18 cellular contexts compared by ENCODE assay signal in genomic region chr6:13398421-13398994, GRCh38.
DNase-seq lines count a peak whose midpoint lies in the region; ATAC-seq and TF ChIP-seq lines count a peak whose summit lies in the region.
"Had no signal": no experiment of that assay in that cellular context is flagged by ENCODE, and none has a peak within 500 bp of the region (broad histone marks: within the 10 kb centered on the region; RNA-seq: fewer than 3 reads in every experiment).

No MANE protein-coding gene starts in this region.

- peaks cover 34% of the 10 kb centered on the region for H3K4me1 Mint-ChIP-seq in WTC11

- no peak overlapping the region for H3K9ac ChIP-seq in stomach smooth muscle (ENCODE audit: low read length in 2 of 2)

- H3K27me3 Mint-ChIP-seq in WTC11 (ENCODE audit: low read depth) = no peaks in the 10 kb centered on the region
- H3K27me3 Mint-ChIP-seq: activated naive CD8-positive, alpha-beta T cell had no signal

- intact Hi-C loops in Right ventricle myocardium superior (cut with DNase I) (loop anchor here (5.0 kb wide), 1 partner anchor 61 kb away; no protein-coding TSS in a partner anchor), cardiac septum (cut with DNase I) (no loop called here)

- peak overlapping the region; percentile 64 for H3K27ac ChIP-seq in stomach smooth muscle (ENCODE audit: low read length)
- no peak overlapping the region for H3K27ac ChIP-seq in coronary artery
- H3K27ac ChIP-seq: gastrocnemius medialis, testis had no signal

- POLR2A ChIA-PET in WTC11 (lab: Charles Lee) = no interaction called here

- H3K36me3 ChIP-seq in stomach smooth muscle (ENCODE audit: control insufficient read depth in 2 of 2, insufficient read depth in 2 of 2, low read length in 2 of 2) = no peaks in the 10 kb centered on the region
- H3K36me3 ChIP-seq: gastrocnemius medialis had no signal

- H3K4me1 ChIP-seq in stomach smooth muscle (ENCODE audit: control insufficient read depth, insufficient read depth, low read length) = peaks cover 32% of the 10 kb centered on the region
- H3K4me1 ChIP-seq: testis had no signal

- H3K9me3 Mint-ChIP-seq in WTC11 = no peaks in the 10 kb centered on the region
- H3K9me3 Mint-ChIP-seq: CD8-positive, alpha-beta T cell had no signal

- CTCF ChIA-PET in WTC11 (lab: Charles Lee) = interaction anchor here (0.6 to 2.5 kb wide), 10 partner anchors 12 to 238 kb away, joined by 3 to 14 read pairs (median 4); partner anchors contain the start of gene SIRT5

- H3K27ac Mint-ChIP-seq in WTC11 = peak overlapping the region; percentile 42; the same call in 1 of the 2 replicates
- H3K27ac Mint-ChIP-seq: activated naive CD8-positive, alpha-beta T cell; CD8-positive, alpha-beta T cell had no signal

- H3K36me3 Mint-ChIP-seq in WTC11 = no peaks in the 10 kb centered on the region
- H3K36me3 Mint-ChIP-seq: activated naive CD8-positive, alpha-beta T cell; CD8-positive, alpha-beta T cell had no signal

- peak; percentile 34 for DNase-seq in Right ventricle myocardium superior
- no peak for DNase-seq in cardiac septum (ENCODE audit: low spot score)
- peak; percentile 46 for DNase-seq in WTC11 (ENCODE audit: low spot score)
- DNase-seq in iPS-NIHi11 (ENCODE audit: low spot score) = peak; percentile 71
- DNase-seq in coronary artery (ENCODE audit: low spot score) = no peak
- DNase-seq: ACHN; activated CD4-positive, alpha-beta T cell treated with anti-CD3 and anti-CD28 coated beads, Interleukin-2, amount 50 U/mL, for 1 hour; activated T-cell treated with anti-CD3 and anti-CD28 coated beads, Interleukin-2, amount 50 U/mL, for 1 hour; CD8-positive, alpha-beta T cell; gastrocnemius medialis; NCI-H187; SHP77; T-helper 9 cell; testis had no signal

- H3K9me3 ChIP-seq in stomach smooth muscle (ENCODE audit: control insufficient read depth in 2 of 2, low read length in 2 of 2) = no peaks in the 10 kb centered on the region
- H3K9me3 ChIP-seq: gastrocnemius medialis, testis had no signal

- H3K4me3 Mint-ChIP-seq in WTC11 = no peak overlapping the region
- H3K4me3 Mint-ChIP-seq: activated naive CD8-positive, alpha-beta T cell; CD8-positive, alpha-beta T cell had no signal

- no peak overlapping the region for H3K4me3 ChIP-seq in stomach smooth muscle (ENCODE audit: low read length in 2 of 2)
- no peak overlapping the region for H3K4me3 ChIP-seq in coronary artery
- H3K4me3 ChIP-seq: gastrocnemius medialis, testis had no signal

- ATAC-seq in Right ventricle myocardium superior (ENCODE audit: poor library complexity) (no peak), WTC11 (peak; percentile 85), GM21576 (IDR thresholded peaks at IDR 0.05; ENCODE audit: unreplicated experiment) (no peak), GM19023 (IDR thresholded peaks at IDR 0.05; ENCODE audit: unreplicated experiment) (no peak)
- ATAC-seq: CD8-positive, alpha-beta T cell; gastrocnemius medialis had no signal

- no peak for TF ChIP-seq CTCF in WTC11 (IDR thresholded peaks at IDR 0.05)
- no peak for TF ChIP-seq CTCF in coronary artery (IDR thresholded peaks at IDR 0.05)

- H3K27me3 ChIP-seq in stomach smooth muscle (ENCODE audit: control insufficient read depth in 1 of 2, insufficient read depth in 2 of 2, low read length in 2 of 2) = no peaks in the 10 kb centered on the region
- H3K27me3 ChIP-seq: gastrocnemius medialis, testis had no signal

TF ChIP-seq in WTC11, 78 proteins besides CTCF, POLR2A, EP300 and RAD21 (continues in another document):
- no peak for TF ChIP-seq ESRRA (CRISPR knock-in tag; IDR thresholded peaks at IDR 0.05; ENCODE audit: borderline replicate concordance)
- TF ChIP-seq PRRX2 (CRISPR knock-in tag; IDR thresholded peaks at IDR 0.05) = no peak
- no peak for TF ChIP-seq USF2 (CRISPR knock-in tag; IDR thresholded peaks at IDR 0.05)
- no peak for TF ChIP-seq SMAD4 (CRISPR knock-in tag; IDR thresholded peaks at IDR 0.05)
- TF ChIP-seq STAT6 (CRISPR knock-in tag; conservative IDR thresholded peaks at IDR 0.05; ENCODE audit: low read depth) = no peak
- TF ChIP-seq TP53 (CRISPR knock-in tag; IDR thresholded peaks at IDR 0.05) = no peak
- TF ChIP-seq AR (CRISPR knock-in tag; IDR thresholded peaks at IDR 0.05) = no peak
- TF ChIP-seq MLX (CRISPR knock-in tag; IDR thresholded peaks at IDR 0.05) = no peak
- TF ChIP-seq ZNF532 (CRISPR knock-in tag; IDR thresholded peaks at IDR 0.05; ENCODE audit: borderline replicate concordance) = no peak

Comparison
In these comparisons a context has a peak if more than half of its experiments do, and no peak if none do; other contexts are left out.
1. DNase-seq: peak in Right ventricle myocardium superior (single experiment), WTC11 (single experiment) and iPS-NIHi11 (single experiment); none in cardiac septum (single experiment) and coronary artery (single experiment).